13 cellular contexts compared by ENCODE assay signal in genomic region chr5:62475072-62475471, GRCh38.
A peak's percentile ranks its signal among the peaks of the same experiment; 100 is the strongest.
DNase-seq lines count a peak whose midpoint lies in the region; ATAC-seq and TF ChIP-seq lines count a peak whose summit lies in the region.
"Had no signal": no experiment of that assay in that cellular context is flagged by ENCODE, and none has a peak within 500 bp of the region (broad histone marks: within the 10 kb centered on the region; RNA-seq: fewer than 3 reads in every experiment).

No MANE protein-coding gene starts in this region.

- H3K9me3 Mint-ChIP-seq in natural killer cell = no peaks in the 10 kb centered on the region
- H3K9me3 Mint-ChIP-seq in activated CD8-positive, alpha-beta T cell treated with anti-CD3 and anti-CD28 coated beads for 36 hours = no peaks in the 10 kb centered on the region
- H3K9me3 Mint-ChIP-seq: activated T-helper 17 cell treated with anti-CD3 and anti-CD28 coated beads, Interleukin-2, amount 50 U/mL, for 72 hours had no signal

- intact Hi-C loops in natural killer cell (cut with micrococcal nuclease) = no loop called here
- intact Hi-C loops in activated CD8-positive, alpha-beta T cell treated with anti-CD3 and anti-CD28 coated beads for 36 hours (cut with micrococcal nuclease) = no loop called here

- H3K4me1 Mint-ChIP-seq in natural killer cell = no peaks in the 10 kb centered on the region
- peaks cover 2% of the 10 kb centered on the region for H3K4me1 Mint-ChIP-seq in activated CD8-positive, alpha-beta T cell treated with anti-CD3 and anti-CD28 coated beads for 36 hours (ENCODE audit: low read depth)

- no peak overlapping the region for H3K4me3 ChIP-seq in astrocyte of the cerebellum (ENCODE audit: low read depth, low read length)
- H3K4me3 ChIP-seq: SJCRH30 had no signal

- no peak overlapping the region for H3K4me3 Mint-ChIP-seq in natural killer cell
- H3K4me3 Mint-ChIP-seq in activated CD8-positive, alpha-beta T cell treated with anti-CD3 and anti-CD28 coated beads for 36 hours = no peak overlapping the region
- H3K4me3 Mint-ChIP-seq: activated T-helper 17 cell treated with anti-CD3 and anti-CD28 coated beads, Interleukin-2, amount 50 U/mL, for 72 hours had no signal

- no peak for TF ChIP-seq CTCF in astrocyte of the cerebellum (IDR thresholded peaks at IDR 0.05; ENCODE audit: low read depth, low read length, missing control alignments)
- TF ChIP-seq CTCF in natural killer cell (IDR thresholded peaks at IDR 0.05) = no peak
- no peak for TF ChIP-seq CTCF in activated CD8-positive, alpha-beta T cell treated with anti-CD3 and anti-CD28 coated beads for 36 hours (IDR thresholded peaks at IDR 0.05)

- no peak overlapping the region for H3K27ac Mint-ChIP-seq in natural killer cell
- no peak overlapping the region for H3K27ac Mint-ChIP-seq in activated CD8-positive, alpha-beta T cell treated with anti-CD3 and anti-CD28 coated beads for 36 hours
- H3K27ac Mint-ChIP-seq: activated T-helper 17 cell treated with anti-CD3 and anti-CD28 coated beads, Interleukin-2, amount 50 U/mL, for 72 hours had no signal

- DNase-seq in Caki2 (ENCODE audit: low read depth) (peak; percentile 54), M059J (ENCODE audit: low read depth) (peak; percentile 93), astrocyte of the cerebellum (ENCODE audit: low read depth) (peak; percentile 36), islet precursor cell (peak; percentile 87), natural killer cell (no peak), pons (ENCODE audit: low spot score) (no peak)
- no peak for DNase-seq in activated CD8-positive, alpha-beta T cell treated with anti-CD3 and anti-CD28 coated beads for 36 hours
- DNase-seq: activated CD4-positive, CD25-positive, alpha-beta regulatory T cell treated with anti-CD3 and anti-CD28 coated beads, Interleukin-2, amount 50 U/mL, for 72 hours; NCI-H526 treated with DMSO at 0.1 percent for 48 hours; occipital lobe; SJCRH30 had no signal

- no peaks in the 10 kb centered on the region for H3K27me3 Mint-ChIP-seq in natural killer cell (ENCODE audit: low read depth in 2 of 2)
- H3K27me3 Mint-ChIP-seq in activated CD8-positive, alpha-beta T cell treated with anti-CD3 and anti-CD28 coated beads for 36 hours = no peaks in the 10 kb centered on the region
- H3K27me3 Mint-ChIP-seq: activated T-helper 17 cell treated with anti-CD3 and anti-CD28 coated beads, Interleukin-2, amount 50 U/mL, for 72 hours had no signal

- in situ Hi-C loops in Caki2 (cut with HindIII; ENCODE audit: low pct_unique_long_range_greater_than_20kb, low sequenced_read_pairs) (no loop called here), astrocyte of the cerebellum (cut with HindIII; ENCODE audit: low sequenced_read_pairs) (no loop called here)

- POLR2A ChIA-PET in activated CD8-positive, alpha-beta T cell treated with anti-CD3 and anti-CD28 coated beads for 36 hours (lab: Charles Lee) = no interaction called here

- ATAC-seq in GM19328 (IDR thresholded peaks at IDR 0.05; ENCODE audit: unreplicated experiment) (no peak), natural killer cell (no peak)
- ATAC-seq in activated CD8-positive, alpha-beta T cell treated with anti-CD3 and anti-CD28 coated beads for 36 hours = no peak
- ATAC-seq: activated T-helper 17 cell treated with anti-CD3 and anti-CD28 coated beads, Interleukin-2, amount 50 U/mL, for 72 hours had no signal

- CTCF ChIA-PET in activated CD8-positive, alpha-beta T cell treated with anti-CD3 and anti-CD28 coated beads for 36 hours (lab: Charles Lee) = interaction anchor here (0.9 to 1.2 kb wide), 2 partner anchors 15 to 29 kb away, joined by 3 to 4 read pairs; no protein-coding TSS in a partner anchor

- H3K36me3 Mint-ChIP-seq in natural killer cell = no peaks in the 10 kb centered on the region
- H3K36me3 Mint-ChIP-seq in activated CD8-positive, alpha-beta T cell treated with anti-CD3 and anti-CD28 coated beads for 36 hours (ENCODE audit: low read depth) = peaks cover 20% of the 10 kb centered on the region

Comparison
In these comparisons a context has a peak if more than half of its experiments do, and no peak if none do; other contexts are left out.
1. DNase-seq: peak in Caki2 (single experiment), M059J (single experiment), astrocyte of the cerebellum (single experiment) and islet precursor cell (single experiment); none in natural killer cell (single experiment), pons (single experiment) and activated CD8-positive, alpha-beta T cell treated with anti-CD3 and anti-CD28 coated beads for 36 hours (single experiment).